In the genomic region with DNA sequence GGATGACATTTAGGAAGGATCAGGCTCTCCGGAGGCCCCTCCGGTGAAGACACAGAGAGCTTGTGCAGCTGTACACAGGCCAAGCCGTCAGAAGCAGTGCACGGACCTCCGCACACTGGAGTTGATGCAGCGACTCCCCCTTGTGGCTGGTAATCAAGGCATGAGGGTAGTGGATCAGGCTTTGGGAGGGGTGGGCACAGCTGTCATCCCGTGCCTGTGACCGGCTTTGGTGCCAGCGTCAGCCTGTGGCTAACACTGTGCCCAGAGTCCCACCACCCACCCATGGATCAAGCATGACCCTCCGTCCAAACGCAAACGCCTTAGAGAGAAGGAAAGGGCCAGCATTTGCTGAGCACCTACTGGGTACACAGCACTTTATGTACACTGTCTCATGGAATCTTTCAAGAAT, we compare ENCODE assay signal across 8 cellular contexts. TPM values are rescaled to one million over a fixed set of nuclear protein-coding genes. Genes with fewer than 3 reads are reported as not detected.
DNase-seq lines count a peak whose midpoint lies in the region; ATAC-seq and TF ChIP-seq lines count a peak whose summit lies in the region.

No MANE protein-coding gene starts in this region.

- H3K27ac Mint-ChIP-seq in osteocyte (ENCODE audit: unreplicated experiment) = no peak overlapping the region

- DNase-seq in Ammon's horn (ENCODE audit: low spot score) (peak; percentile 75), NCI-H526 (lab: John Stamatoyannopoulos, UW) (peak; percentile 64 to 89), activated T-cell treated with anti-CD3 and anti-CD28 coated beads for 4 hours (peak; percentile 5), foreskin keratinocyte (no peak), osteocyte (ENCODE audit: extremely low spot score, unreplicated experiment) (no peak), OCI-M2 (lab: John Stamatoyannopoulos, UW; ENCODE audit: unreplicated experiment) (no peak)

- ATAC-seq in GM19351 (IDR thresholded peaks at IDR 0.05; ENCODE audit: unreplicated experiment) = peak; percentile 54
- ATAC-seq in foreskin keratinocyte = peak; percentile 63
- ATAC-seq in GM21576 (IDR thresholded peaks at IDR 0.05; ENCODE audit: unreplicated experiment) = no peak

- no peaks in the 10 kb centered on the region for H3K36me3 Mint-ChIP-seq in osteocyte (ENCODE audit: unreplicated experiment)

- no peak overlapping the region for H3K27ac ChIP-seq in foreskin keratinocyte

- TF ChIP-seq CTCF in foreskin keratinocyte (conservative IDR thresholded peaks at IDR 0.05) (peak; percentile 75), osteocyte (IDR thresholded peaks at IDR 0.05) (peak; percentile 80)

- no peak overlapping the region for H3K4me3 Mint-ChIP-seq in osteocyte (ENCODE audit: unreplicated experiment)

- H3K27me3 ChIP-seq in foreskin keratinocyte = peaks cover 4% of the 10 kb centered on the region

- no peaks in the 10 kb centered on the region for H3K4me1 ChIP-seq in foreskin keratinocyte

- H3K27me3 Mint-ChIP-seq in osteocyte (ENCODE audit: unreplicated experiment) = peaks cover 16% of the 10 kb centered on the region

- H3K4me1 Mint-ChIP-seq in osteocyte (ENCODE audit: unreplicated experiment) = no peaks in the 10 kb centered on the region

- H3K9me3 Mint-ChIP-seq in osteocyte (ENCODE audit: unreplicated experiment) = no peaks in the 10 kb centered on the region

RNA-seq across cellular contexts. Expression of a gene that starts 8.2 kb away (rescaled TPM):
- total RNA-seq in foreskin keratinocyte (0.78 and 0.81 TPM in 2 replicates), osteocyte (0.18 and 0.35 TPM in 2 replicates)
- polyA plus RNA-seq in foreskin keratinocyte = 0.47 and 0.57 TPM in 2 replicates

Comparison
In these comparisons a context has a peak if more than half of its experiments do, and no peak if none do; other contexts are left out.
1. DNase-seq: peak in Ammon's horn (single experiment), NCI-H526 (2 of 2) and activated T-cell treated with anti-CD3 and anti-CD28 coated beads for 4 hours (single experiment); none in foreskin keratinocyte (0 of 2), osteocyte (single experiment) and OCI-M2 (single experiment).